Comparison of ENCODE assay signal across 14 cellular contexts in genomic region chr6:8382434-8382833, GRCh38. TPM values are rescaled to one million over a fixed set of nuclear protein-coding genes. Genes with fewer than 3 reads are reported as not detected.
DNase-seq lines count a peak whose midpoint lies in the region; ATAC-seq and TF ChIP-seq lines count a peak whose summit lies in the region.
"Had no signal": no experiment of that assay in that cellular context is flagged by ENCODE, and none has a peak within 500 bp of the region (broad histone marks: within the 10 kb centered on the region; RNA-seq: fewer than 3 reads in every experiment).

No MANE protein-coding gene starts in this region.

- H3K27ac Mint-ChIP-seq in activated T-cell treated with anti-CD3 and anti-CD28 coated beads, Interleukin-2, amount 50 U/mL, for 24 hours: no peak overlapping the region

- no peaks in the 10 kb centered on the region for H3K9me3 Mint-ChIP-seq in activated T-cell treated with anti-CD3 and anti-CD28 coated beads, Interleukin-2, amount 50 U/mL, for 24 hours
- H3K9me3 Mint-ChIP-seq: CD8-positive, alpha-beta memory T cell had no signal

- H3K9me3 ChIP-seq in RWPE2 (ENCODE audit: severe bottlenecking) (no peaks in the 10 kb centered on the region), thyroid gland (no peaks in the 10 kb centered on the region)
- H3K9me3 ChIP-seq: A549 had no signal

- intact Hi-C loops in thyroid gland (cut with DNase I): no loop called here

- TF ChIP-seq POLR2A in thyroid gland (IDR thresholded peaks at IDR 0.05): no peak

- H3K4me1 ChIP-seq in RWPE2 (ENCODE audit: insufficient read depth, poor library complexity, severe bottlenecking) (peaks cover 4% of the 10 kb centered on the region), foreskin keratinocyte (peaks cover 8% of the 10 kb centered on the region), thyroid gland (peaks cover 6 to 8% of the 10 kb centered on the region in 2 donors)
- H3K4me1 ChIP-seq: A549 had no signal

- H3K27me3 Mint-ChIP-seq in activated T-cell treated with anti-CD3 and anti-CD28 coated beads, Interleukin-2, amount 50 U/mL, for 24 hours: peaks cover 5% of the 10 kb centered on the region

- H3K27ac ChIP-seq in RWPE2 (ENCODE audit: poor library complexity, severe bottlenecking) (peak overlapping the region; percentile 46), foreskin keratinocyte (no peak overlapping the region), thyroid gland (no peak overlapping the region), caudate nucleus (ENCODE audit: low read depth, low read length) (no peak overlapping the region)
- H3K27ac ChIP-seq: A549 had no signal

- WGBS in thyroid gland, 2 donors: 5 to 21% methylated on average over 1 of the region's 1 CpG

- peak; percentile 58; the same call in 2 of the 3 replicates for ATAC-seq in RWPE2 (ENCODE audit: low read depth)
- ATAC-seq in foreskin keratinocyte: peak; percentile 61
- ATAC-seq: A549 had no signal

- no peak for TF ChIP-seq CTCF in RWPE2 (IDR thresholded peaks at IDR 0.05; ENCODE audit: poor library complexity, severe bottlenecking)
- no peak for TF ChIP-seq CTCF in foreskin keratinocyte (conservative IDR thresholded peaks at IDR 0.05)
- TF ChIP-seq CTCF in thyroid gland (IDR thresholded peaks at IDR 0.05): no peak

- peak; percentile 13 for DNase-seq in HPDE6-E6E7 (ENCODE audit: extremely low spot score)
- no peak for DNase-seq in RWPE2 (ENCODE audit: low spot score)
- peak; percentile 26 to 52 for DNase-seq in foreskin keratinocyte
- DNase-seq in thyroid gland: peak; percentile 15 to 29
- DNase-seq in caudate nucleus (lab: John Stamatoyannopoulos, UW): no peak
- DNase-seq in activated T-cell treated with anti-CD3 and anti-CD28 coated beads, Interleukin-2, amount 50 U/mL, for 24 hours: no peak
- DNase-seq in stimulated activated CD4-positive, alpha-beta T cell treated with anti-CD3 and anti-CD28 coated beads, Interleukin-4, amount 100 ng/mL, for 4 hours: no peak
- DNase-seq: Caco-2; CD8-positive, alpha-beta memory T cell; DND-41; GDM1; H7; IMR-90 had no signal

- H3K4me1 Mint-ChIP-seq in activated T-cell treated with anti-CD3 and anti-CD28 coated beads, Interleukin-2, amount 50 U/mL, for 24 hours (ENCODE audit: low read depth): no peaks in the 10 kb centered on the region
- H3K4me1 Mint-ChIP-seq: CD8-positive, alpha-beta memory T cell had no signal

- H3K4me3 Mint-ChIP-seq in activated T-cell treated with anti-CD3 and anti-CD28 coated beads, Interleukin-2, amount 50 U/mL, for 24 hours: no peak overlapping the region
- H3K4me3 Mint-ChIP-seq: CD8-positive, alpha-beta memory T cell had no signal

- H3K27me3 ChIP-seq in RWPE2 (ENCODE audit: insufficient read depth, poor library complexity, severe bottlenecking) (no peaks in the 10 kb centered on the region), foreskin keratinocyte (peaks cover 2% of the 10 kb centered on the region), thyroid gland (no peaks in the 10 kb centered on the region)

- no peaks in the 10 kb centered on the region for H3K36me3 Mint-ChIP-seq in activated T-cell treated with anti-CD3 and anti-CD28 coated beads, Interleukin-2, amount 50 U/mL, for 24 hours (ENCODE audit: low read depth)

- H3K4me3 ChIP-seq in RWPE2 (ENCODE audit: severe bottlenecking): no peak overlapping the region
- H3K4me3 ChIP-seq in thyroid gland (replicated peaks in 1 of 3): no peak overlapping the region
- H3K4me3 ChIP-seq: A549 had no signal

- H3K36me3 ChIP-seq in RWPE2 (ENCODE audit: low read depth) (no peaks in the 10 kb centered on the region), thyroid gland (no peaks in the 10 kb centered on the region)

RNA-seq across cellular contexts. Expression of gene SLC35B3, which starts 52.9 kb away (rescaled TPM):
- total RNA-seq in foreskin keratinocyte (15.4 and 16.7 TPM in 2 replicates), thyroid gland (10 to 100 TPM; 25.0 to 34.6 (median 28.4) TPM)
- polyA plus RNA-seq in foreskin keratinocyte: 12.3 and 13.2 TPM in 2 replicates

Comparison
In these comparisons a context has a peak if more than half of its experiments do, and no peak if none do; other contexts are left out.
1. DNase-seq: peak in HPDE6-E6E7 (single experiment), foreskin keratinocyte (2 of 2) and thyroid gland (2 of 2); none in RWPE2 (single experiment), caudate nucleus (0 of 61), activated T-cell treated with anti-CD3 and anti-CD28 coated beads, Interleukin-2, amount 50 U/mL, for 24 hours (single experiment) and stimulated activated CD4-positive, alpha-beta T cell treated with anti-CD3 and anti-CD28 coated beads, Interleukin-4, amount 100 ng/mL, for 4 hours (0 of 2).